In genomic region chr5:15702102-15702501, GRCh38 we compare ENCODE assay signal across 15 cellular contexts.
A peak's percentile ranks its signal among the peaks of the same experiment; 100 is the strongest.
DNase-seq lines count a peak whose midpoint lies in the region; ATAC-seq, FAIRE-seq and TF ChIP-seq lines count a peak whose summit lies in the region.
"Had no signal": no experiment of that assay in that cellular context is flagged by ENCODE, and none has a peak within 500 bp of the region (broad histone marks: within the 10 kb centered on the region; RNA-seq: fewer than 3 reads in every experiment).

No MANE protein-coding gene starts in this region.

- no peaks in the 10 kb centered on the region for H3K9me3 ChIP-seq in DND-41 (ENCODE audit: insufficient read depth, low read length, severe bottlenecking)
- peaks cover 6% of the 10 kb centered on the region; the same call in 1 of the 2 replicates for H3K9me3 ChIP-seq in HUES6 (ENCODE audit: control insufficient read depth, insufficient read depth, low read depth, low read length)
- no peaks in the 10 kb centered on the region for H3K9me3 ChIP-seq in K562 (replicated peaks; ENCODE audit: control insufficient read depth, insufficient read depth, low read depth, low read length)
- H3K9me3 ChIP-seq: BLaER1 had no signal

- no peaks in the 10 kb centered on the region for H3K9me1 ChIP-seq in K562 (ENCODE audit: control insufficient read depth, insufficient read depth, low read length)

- H2AFZ ChIP-seq in DND-41 (ENCODE audit: low read depth, low read length) (no peak overlapping the region), K562 (ENCODE audit: low read depth, low read length) (no peak overlapping the region)

- CTCF ChIA-PET in K562 (lab: Yijun Ruan, JAX; ENCODE audit: low intra/inter-chr PET ratio), result no interaction called here

- H3K36me3 ChIP-seq in DND-41 (ENCODE audit: insufficient read depth, low read length) (no peaks in the 10 kb centered on the region), HUES6 (ENCODE audit: control insufficient read depth, insufficient read depth, low read length) (no peaks in the 10 kb centered on the region), K562 (ENCODE audit: control insufficient read depth, insufficient read depth, low read length) (no peaks in the 10 kb centered on the region), kidney epithelial cell (ENCODE audit: control insufficient read depth, insufficient read depth, low read length) (no peaks in the 10 kb centered on the region)
- H3K36me3 ChIP-seq: BLaER1 had no signal

- no peak for DNase-seq in DND-41
- no peak for DNase-seq in K562 (ENCODE audit: extremely low read depth in 1 of 4, low spot score in 3 of 4)
- peak; percentile 23 for DNase-seq in kidney epithelial cell (ENCODE audit: low read depth)
- DNase-seq in stimulated activated CD4-positive, alpha-beta T cell treated with anti-CD3 and anti-CD28 coated beads, Interleukin-4, amount 100 ng/mL, for 4 hours, result no peak
- DNase-seq in NCI-H146 treated with DMSO at 0.1 percent for 48 hours (lab: John Stamatoyannopoulos, UW; ENCODE audit: unreplicated experiment), result no peak
- DNase-seq in effector CD8-positive, alpha-beta T cell (lab: John Stamatoyannopoulos, UW), result no peak
- DNase-seq: hippocampal formation, mammary epithelial cell, NCI-H1048, NCI-H69, nucleus accumbens, SHP77 had no signal

- no peak for TF ChIP-seq POLR2A in K562 (conservative IDR thresholded peaks at IDR 0.05)

- TF ChIP-seq EP300 in K562 (IDR thresholded peaks at IDR 0.05; ENCODE audit: low read length), result no peak

- BruUV-seq in K562 (replicated peaks; lab: Mats Ljungman, UMichigan), result no TSS peak

- ATAC-seq in DND-41 (ENCODE audit: insufficient read depth, low read depth), result peak; percentile 44; the same call in 1 of the 3 replicates
- no peak for ATAC-seq in K562
- no peak for ATAC-seq in GM19463 (IDR thresholded peaks at IDR 0.05; ENCODE audit: unreplicated experiment)

- intact Hi-C loops in K562 (cut with micrococcal nuclease), result no loop called here

- H3K79me2 ChIP-seq in DND-41 (ENCODE audit: insufficient read depth, low read length), result no peaks in the 10 kb centered on the region; the same call in 1 of the 2 replicates
- H3K79me2 ChIP-seq in K562 (ENCODE audit: control insufficient read depth, insufficient read depth, low read length), result no peaks in the 10 kb centered on the region

- POLR2A ChIA-PET in K562 (lab: Yijun Ruan, JAX), result interaction anchor here (0.7 kb wide), 1 partner anchor 1018 kb away, joined by 3 read pairs; no protein-coding TSS in a partner anchor

- H4K20me1 ChIP-seq in DND-41 (ENCODE audit: insufficient read depth, low read length) (no peaks in the 10 kb centered on the region), K562 (replicated peaks; ENCODE audit: control insufficient read depth, insufficient read depth, low read length) (no peaks in the 10 kb centered on the region)
- H4K20me1 ChIP-seq: BLaER1 had no signal

- H3K27ac ChIP-seq in DND-41 (ENCODE audit: low read length) (no peak overlapping the region), HUES6 (ENCODE audit: low read depth, low read length) (peak overlapping the region; percentile 10; the same call in 1 of the 2 replicates), K562 (ENCODE audit: extremely low read depth, low read depth, low read length) (no peak overlapping the region)
- H3K27ac ChIP-seq: BLaER1 had no signal

- TF ChIP-seq RAD21 in K562 (CRISPR knock-in tag; conservative IDR thresholded peaks at IDR 0.05 in 1 of 2, IDR thresholded peaks at IDR 0.05 in 1 of 2), result no peak

- 2% methylated on average over 9 of the region's 9 CpGs for WGBS in K562 (ENCODE audit: insufficient coverage, low coverage, missing lambda C conversion rate)

- no peak for FAIRE-seq in K562 (lab: Jason Lieb, UNC)

- H3K4me1 ChIP-seq in DND-41 (ENCODE audit: insufficient read depth, low read length) (no peaks in the 10 kb centered on the region), HUES6 (ENCODE audit: control insufficient read depth, insufficient read depth, low read length) (peaks cover 18% of the 10 kb centered on the region), K562 (replicated peaks in 1 of 2; ENCODE audit: control insufficient read depth in 2 of 2, insufficient read depth in 2 of 2, low read length in 2 of 2) (no peaks in the 10 kb centered on the region)
- H3K4me1 ChIP-seq: BLaER1 had no signal

- H3K27me3 ChIP-seq in DND-41 (ENCODE audit: insufficient read depth, low read length, poor library complexity), result no peaks in the 10 kb centered on the region
- no peaks in the 10 kb centered on the region for H3K27me3 ChIP-seq in HUES6 (ENCODE audit: control insufficient read depth, insufficient read depth, low read length)
- no peaks in the 10 kb centered on the region for H3K27me3 ChIP-seq in K562 (ENCODE audit: control insufficient read depth in 2 of 2, insufficient read depth in 2 of 2, low read length in 2 of 2)
- no peaks in the 10 kb centered on the region for H3K27me3 ChIP-seq in kidney epithelial cell (ENCODE audit: control insufficient read depth, insufficient read depth, low read length)
- H3K27me3 ChIP-seq: BLaER1 had no signal

- TF ChIP-seq CTCF in DND-41 (IDR thresholded peaks at IDR 0.05; ENCODE audit: borderline replicate concordance, extremely low read depth, low read length, poor library complexity, severe bottlenecking) (no peak), K562 (IDR thresholded peaks at IDR 0.05 in 2 of 3, conservative IDR thresholded peaks at IDR 0.05 in 1 of 3; ENCODE audit: insufficient read depth in 2 of 3, low read depth in 1 of 3, low read length in 3 of 3) (no peak), kidney epithelial cell (IDR thresholded peaks at IDR 0.05; ENCODE audit: insufficient read depth, low read length, poor library complexity, severe bottlenecking) (no peak)

- no peak overlapping the region for H3K9ac ChIP-seq in DND-41 (ENCODE audit: low read depth, low read length)
- H3K9ac ChIP-seq in HUES6 (ENCODE audit: low read length), result no peak overlapping the region
- H3K9ac ChIP-seq in K562 (ENCODE audit: insufficient read depth in 1 of 2, low read depth in 2 of 2, low read length in 2 of 2), result no peak overlapping the region
- H3K9ac ChIP-seq: BLaER1 had no signal

- no peak overlapping the region for H3K4me2 ChIP-seq in DND-41 (ENCODE audit: insufficient read depth, low read length)
- no peak overlapping the region for H3K4me2 ChIP-seq in K562 (ENCODE audit: insufficient read depth, low read length)
- H3K4me2 ChIP-seq: BLaER1 had no signal

- in situ Hi-C loops in K562 (cut with MboI), result no loop called here

- H3K4me3 ChIP-seq in DND-41 (ENCODE audit: low read depth in 1 of 2, low read length in 2 of 2) (no peak overlapping the region), HUES6 (ENCODE audit: low read depth, low read length) (no peak overlapping the region), K562 (no peak overlapping the region), kidney epithelial cell (ENCODE audit: low read depth, low read length) (no peak overlapping the region)
- H3K4me3 ChIP-seq: BLaER1 had no signal

TF ChIP-seq in K562, 482 proteins besides CTCF, POLR2A, EP300 and RAD21 (continues in another document):
- TF ChIP-seq MLLT1 (IDR thresholded peaks at IDR 0.05), result no peak
- no peak for TF ChIP-seq CEBPZ (IDR thresholded peaks at IDR 0.05; ENCODE audit: borderline replicate concordance, low read depth, low read length)
- no peak for TF ChIP-seq TAF9B (IDR thresholded peaks at IDR 0.05; ENCODE audit: partially characterized antibody)
- no peak for TF ChIP-seq ZFP30 (CRISPR knock-in tag; IDR thresholded peaks at IDR 0.05; ENCODE audit: borderline replicate concordance)
- peak; percentile 54; the same call in 1 of the 2 replicates for TF ChIP-seq MAFG (tag; conservative IDR thresholded peaks at IDR 0.05)
- no peak for TF ChIP-seq ZNF3 (CRISPR knock-in tag; IDR thresholded peaks at IDR 0.05)
- TF ChIP-seq HMGN3 (IDR thresholded peaks at IDR 0.05; ENCODE audit: borderline replicate concordance, extremely low read depth, insufficient read length, low read depth, low read length), result no peak
